Comparison of ENCODE assay signal across 11 cellular contexts in the genomic region with DNA sequence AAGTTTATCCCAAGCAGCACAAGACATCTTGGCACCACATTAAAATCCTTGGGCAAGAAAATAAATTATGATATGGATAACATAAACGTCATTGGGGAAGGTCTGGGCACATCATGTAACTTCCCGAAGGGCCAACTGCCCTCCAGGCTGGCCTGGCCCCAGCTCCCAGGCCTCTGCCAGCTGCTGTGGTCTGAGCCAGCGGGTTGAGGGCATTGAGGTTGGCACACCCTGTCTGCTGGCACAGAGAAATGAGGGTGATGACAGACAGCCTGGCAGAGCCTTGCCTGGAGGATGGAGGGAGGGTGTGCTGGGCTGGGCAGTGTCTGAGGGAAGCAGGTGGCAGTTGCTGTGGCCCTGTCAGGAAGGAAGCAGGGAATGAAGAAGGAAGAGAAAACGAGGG. TPM values are rescaled to one million over a fixed set of nuclear protein-coding genes. Genes with fewer than 3 reads are reported as not detected.
DNase-seq lines count a peak whose midpoint lies in the region; ATAC-seq and TF ChIP-seq lines count a peak whose summit lies in the region.
"Had no signal": no experiment of that assay in that cellular context is flagged by ENCODE, and none has a peak within 500 bp of the region (broad histone marks: within the 10 kb centered on the region; RNA-seq: fewer than 3 reads in every experiment).

No MANE protein-coding gene starts in this region.

- H3K27me3 ChIP-seq in adrenal gland: no peaks in the 10 kb centered on the region
- H3K27me3 ChIP-seq in heart right ventricle: no peaks in the 10 kb centered on the region
- H3K27me3 ChIP-seq in parathyroid adenoma (ENCODE audit: control insufficient read depth, insufficient read depth, low read length): no peaks in the 10 kb centered on the region

- no peak overlapping the region for H3K27ac Mint-ChIP-seq in activated T-cell treated with anti-CD3 and anti-CD28 coated beads, Interleukin-2, amount 50 U/mL, for 24 hours

- DNase-seq in Ammon's horn (ENCODE audit: low spot score) (peak; percentile 85), adrenal gland (peak; percentile 83 to 93 (median 88)), heart right ventricle (peak; percentile 81 to 84), activated gamma-delta T cell (lab: John Stamatoyannopoulos, UW) (no peak), NOMO-1 treated with DMSO at 0.1 percent for 48 hours (lab: John Stamatoyannopoulos, UW; ENCODE audit: unreplicated experiment) (no peak)
- no peak for DNase-seq in activated T-cell treated with anti-CD3 and anti-CD28 coated beads, Interleukin-2, amount 50 U/mL, for 24 hours
- DNase-seq: ACHN; naive thymus-derived CD8-positive, alpha-beta T cell had no signal

- peak; percentile 76 to 92 (median 88) for ATAC-seq in heart right ventricle
- no peak for ATAC-seq in HG03039 (IDR thresholded peaks at IDR 0.05; ENCODE audit: unreplicated experiment)
- ATAC-seq: activated CD4-positive, CD25-positive, alpha-beta regulatory T cell treated with anti-CD3 and anti-CD28 coated beads, Interleukin-2, amount 50 U/mL, for 24 hours; naive thymus-derived CD8-positive, alpha-beta T cell had no signal

- no peaks in the 10 kb centered on the region for H3K9me3 Mint-ChIP-seq in activated T-cell treated with anti-CD3 and anti-CD28 coated beads, Interleukin-2, amount 50 U/mL, for 24 hours

- 13 to 23% (median 17%) methylated on average over 4 of the region's 4 CpGs for WGBS in adrenal gland, 4 donors
- WGBS in heart right ventricle, 2 donors: 20 to 33% methylated on average over 4 of the region's 4 CpGs

- peak overlapping the region; percentile 48 for H2AFZ ChIP-seq in parathyroid adenoma

- TF ChIP-seq CTCF in adrenal gland (IDR thresholded peaks at IDR 0.05) (no peak), heart right ventricle (IDR thresholded peaks at IDR 0.05) (no peak), parathyroid adenoma (IDR thresholded peaks at IDR 0.05) (no peak)

- H3K4me1 Mint-ChIP-seq in activated T-cell treated with anti-CD3 and anti-CD28 coated beads, Interleukin-2, amount 50 U/mL, for 24 hours (ENCODE audit: low read depth): peaks cover 25% of the 10 kb centered on the region

- peaks cover 12% of the 10 kb centered on the region for H3K79me2 ChIP-seq in parathyroid adenoma

- H3K27me3 Mint-ChIP-seq in activated T-cell treated with anti-CD3 and anti-CD28 coated beads, Interleukin-2, amount 50 U/mL, for 24 hours: peaks cover 1% of the 10 kb centered on the region

- H3K4me1 ChIP-seq in adrenal gland (replicated peaks in 1 of 2) (peaks cover 16 to 32% of the 10 kb centered on the region in 2 donors), heart right ventricle (peaks cover 3 to 37% (median 33%) of the 10 kb centered on the region in 9 donors), parathyroid adenoma (peaks cover 21% of the 10 kb centered on the region)

- H3K36me3 ChIP-seq in adrenal gland (replicated peaks in 1 of 2): no peaks in the 10 kb centered on the region
- no peaks in the 10 kb centered on the region for H3K36me3 ChIP-seq in heart right ventricle
- H3K36me3 ChIP-seq in parathyroid adenoma (ENCODE audit: control insufficient read depth, insufficient read depth, low read length): no peaks in the 10 kb centered on the region

- no peak overlapping the region for H3K4me3 Mint-ChIP-seq in activated T-cell treated with anti-CD3 and anti-CD28 coated beads, Interleukin-2, amount 50 U/mL, for 24 hours

- peak in 1 of 2 donors; percentile 7 for TF ChIP-seq POLR2A in adrenal gland (IDR thresholded peaks at IDR 0.05)

- intact Hi-C loops in adrenal gland (cut with DNase I): loop anchor here in 1 of 2 donors (10.0 kb wide), 1 partner anchor 303 kb away; no protein-coding TSS in a partner anchor
- intact Hi-C loops in heart right ventricle (cut with DNase I): loop anchor here in 4 of 10 donors (5.0 to 10.0 kb wide), 3 partner anchors 103 to 283 kb away; a partner anchor contains a TSS

- no peak overlapping the region for H3K9ac ChIP-seq in parathyroid adenoma

- H3K9me3 ChIP-seq in adrenal gland (replicated peaks in 1 of 3) (no peaks in the 10 kb centered on the region), heart right ventricle (no peaks in the 10 kb centered on the region), parathyroid adenoma (ENCODE audit: control insufficient read depth, low read length) (no peaks in the 10 kb centered on the region)

- H3K4me2 ChIP-seq in parathyroid adenoma (ENCODE audit: low read length): peak overlapping the region; percentile 13

- H3K27ac ChIP-seq in adrenal gland: peak overlapping the region in 4 of 5 donors; percentile 9 to 80 (median 61)
- peak overlapping the region; percentile 36 to 88 (median 76) for H3K27ac ChIP-seq in heart right ventricle
- peak overlapping the region; percentile 81 for H3K27ac ChIP-seq in parathyroid adenoma

- no peak overlapping the region for H3K4me3 ChIP-seq in adrenal gland
- H3K4me3 ChIP-seq in heart right ventricle: no peak overlapping the region
- peak overlapping the region; percentile 32 for H3K4me3 ChIP-seq in parathyroid adenoma (ENCODE audit: low read depth, low read length)

- H3K36me3 Mint-ChIP-seq in activated T-cell treated with anti-CD3 and anti-CD28 coated beads, Interleukin-2, amount 50 U/mL, for 24 hours (ENCODE audit: low read depth): peaks cover 13% of the 10 kb centered on the region

RNA-seq across cellular contexts. Expression of a gene that starts 3.3 kb away (rescaled TPM):
- total RNA-seq in adrenal gland (10 to 100 TPM; 20.8 to 33.9 (median 26.0) TPM), heart right ventricle (10 to 100 TPM; 17.4 to 23.8 (median 21.2) TPM)
- polyA plus RNA-seq in adrenal gland (10 to 100 TPM in 2 of 3 donors, 1 to 10 TPM in 1; 5.7 to 14.8 (median 11.0) TPM), heart right ventricle (1 to 10 TPM; 5.5 to 6.5 TPM)

RNA-seq across cellular contexts. Expression of a gene that starts 37.1 kb away (rescaled TPM):
- total RNA-seq in adrenal gland (10 to 100 TPM; 12.9 to 66.7 (median 42.7) TPM), heart right ventricle (100 to 1,000 TPM in 4 of 10 donors, 10 to 100 TPM in 6; 64.7 to 190 (median 92.8) TPM)
- polyA plus RNA-seq in adrenal gland (100 to 1,000 TPM in 1 of 3 donors, 10 to 100 TPM in 2; 47.1 to 145 (median 65.4) TPM), heart right ventricle (100 to 1,000 TPM; 129 to 227 TPM)

Comparison
In these comparisons a context has a peak if more than half of its experiments do, and no peak if none do; other contexts are left out.
1. DNase-seq: peak in Ammon's horn (single experiment), adrenal gland (7 of 7) and heart right ventricle (2 of 2); none in activated gamma-delta T cell (single experiment), NOMO-1 treated with DMSO at 0.1 percent for 48 hours (single experiment) and activated T-cell treated with anti-CD3 and anti-CD28 coated beads, Interleukin-2, amount 50 U/mL, for 24 hours (single experiment).
2. Peak in every context shown above with its lines, with median percentiles within 50 percentile points of each other: H3K27ac ChIP-seq.